Comparison of ENCODE assay signal across 1 cellular context in the genomic region with DNA sequence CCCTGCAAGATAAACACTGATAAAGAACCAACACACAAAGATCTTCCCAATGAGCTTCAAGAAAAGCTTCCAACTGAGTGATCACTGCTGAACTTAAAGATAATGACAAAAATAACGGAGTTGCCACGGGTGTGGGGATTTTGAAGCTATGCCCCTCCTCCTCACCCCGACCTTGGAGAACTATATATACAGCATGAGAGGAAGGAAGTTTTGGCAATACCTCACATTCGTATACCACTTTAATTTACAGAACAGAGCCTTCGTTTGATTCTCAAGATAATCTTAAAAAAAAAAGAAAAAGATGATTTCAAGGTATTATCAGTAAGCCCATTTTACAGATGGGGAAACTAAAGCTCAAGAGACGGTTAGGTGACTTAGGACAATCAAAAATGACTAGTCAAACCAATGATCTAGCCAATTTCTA.
TF ChIP-seq lines count a peak whose summit lies in the region.

No MANE protein-coding gene starts in this region.

TF ChIP-seq in HCT116, 20 proteins besides CTCF, POLR2A, EP300 and RAD21 (continued from another document):
- no peak for TF ChIP-seq ZBTB33 (IDR thresholded peaks at IDR 0.05; ENCODE audit: extremely low read depth, insufficient replicate concordance, low read length)
- no peak for TF ChIP-seq SIN3A (IDR thresholded peaks at IDR 0.05; ENCODE audit: low read depth)
- no peak for TF ChIP-seq TCF7L2 (IDR thresholded peaks at IDR 0.05; ENCODE audit: borderline replicate concordance, extremely low read depth, insufficient read depth, insufficient read length)
- TF ChIP-seq POLR2AphosphoS5 (IDR thresholded peaks at IDR 0.05; ENCODE audit: low read depth, low read length), result no peak
- no peak for TF ChIP-seq REST (IDR thresholded peaks at IDR 0.05; ENCODE audit: low read depth)
- TF ChIP-seq YY1 (IDR thresholded peaks at IDR 0.05; ENCODE audit: extremely low read depth, insufficient replicate concordance, low read depth, low read length), result no peak
- no peak for TF ChIP-seq CBX3 (IDR thresholded peaks at IDR 0.05; ENCODE audit: low read depth)
